In the genomic region with DNA sequence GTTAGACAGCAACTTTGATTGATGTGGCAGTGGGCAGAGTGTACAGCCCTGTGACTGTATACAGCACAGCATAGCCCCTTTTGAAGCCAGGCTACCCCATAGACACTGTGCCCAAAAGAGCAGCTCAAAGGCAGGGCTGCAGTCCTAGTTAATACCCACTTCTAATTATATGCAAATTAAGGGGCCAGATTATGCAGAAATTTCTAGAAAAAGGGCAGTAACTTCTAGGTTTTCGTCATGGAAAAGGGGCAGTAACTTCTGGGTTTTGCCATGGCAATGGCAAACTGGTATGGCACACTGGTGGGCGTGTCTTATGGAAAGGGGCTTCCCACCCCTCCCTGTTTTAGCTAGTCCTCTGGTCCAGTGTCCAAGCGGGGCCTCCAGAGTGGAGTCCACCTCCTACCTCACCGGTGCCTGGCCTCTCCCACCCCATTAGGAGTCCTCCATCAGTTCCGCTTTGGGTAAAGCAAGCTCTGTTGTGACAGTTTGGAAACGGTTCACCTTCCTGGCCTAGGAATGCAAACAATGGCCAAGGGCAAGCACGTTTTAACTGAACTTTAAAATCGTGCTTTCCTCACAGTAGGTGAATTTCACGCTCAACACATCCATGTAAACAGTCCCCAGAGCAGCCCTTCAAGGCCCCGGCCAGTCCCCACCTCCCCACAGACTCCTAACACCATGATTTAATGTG, we compare ENCODE assay signal across 1 cellular context.
TF ChIP-seq lines count a peak whose summit lies in the region.

No MANE protein-coding gene starts in this region.

TF ChIP-seq in HepG2, 621 proteins besides CTCF, POLR2A, EP300 and RAD21 (continues in another document):
- TF ChIP-seq ZFP62 (CRISPR knock-in tag; IDR thresholded peaks at IDR 0.05), result no peak
- TF ChIP-seq, protein P1, sequence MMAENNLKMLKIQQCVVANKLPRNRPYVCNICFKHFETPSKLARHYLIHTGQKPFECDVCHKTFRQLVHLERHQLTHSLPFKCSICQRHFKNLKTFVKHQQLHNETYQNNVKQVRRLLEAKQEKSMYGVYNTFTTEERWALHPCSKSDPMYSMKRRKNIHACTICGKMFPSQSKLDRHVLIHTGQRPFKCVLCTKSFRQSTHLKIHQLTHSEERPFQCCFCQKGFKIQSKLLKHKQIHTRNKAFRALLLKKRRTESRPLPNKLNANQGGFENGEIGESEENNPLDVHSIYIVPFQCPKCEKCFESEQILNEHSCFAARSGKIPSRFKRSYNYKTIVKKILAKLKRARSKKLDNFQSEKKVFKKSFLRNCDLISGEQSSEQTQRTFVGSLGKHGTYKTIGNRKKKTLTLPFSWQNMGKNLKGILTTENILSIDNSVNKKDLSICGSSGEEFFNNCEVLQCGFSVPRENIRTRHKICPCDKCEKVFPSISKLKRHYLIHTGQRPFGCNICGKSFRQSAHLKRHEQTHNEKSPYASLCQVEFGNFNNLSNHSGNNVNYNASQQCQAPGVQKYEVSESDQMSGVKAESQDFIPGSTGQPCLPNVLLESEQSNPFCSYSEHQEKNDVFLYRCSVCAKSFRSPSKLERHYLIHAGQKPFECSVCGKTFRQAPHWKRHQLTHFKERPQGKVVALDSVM (CRISPR knock-in tag; IDR thresholded peaks at IDR 0.05), result peak; percentile 92
- no peak for TF ChIP-seq GTF2F1 (IDR thresholded peaks at IDR 0.05; ENCODE audit: low read length)
- TF ChIP-seq, protein P2, sequence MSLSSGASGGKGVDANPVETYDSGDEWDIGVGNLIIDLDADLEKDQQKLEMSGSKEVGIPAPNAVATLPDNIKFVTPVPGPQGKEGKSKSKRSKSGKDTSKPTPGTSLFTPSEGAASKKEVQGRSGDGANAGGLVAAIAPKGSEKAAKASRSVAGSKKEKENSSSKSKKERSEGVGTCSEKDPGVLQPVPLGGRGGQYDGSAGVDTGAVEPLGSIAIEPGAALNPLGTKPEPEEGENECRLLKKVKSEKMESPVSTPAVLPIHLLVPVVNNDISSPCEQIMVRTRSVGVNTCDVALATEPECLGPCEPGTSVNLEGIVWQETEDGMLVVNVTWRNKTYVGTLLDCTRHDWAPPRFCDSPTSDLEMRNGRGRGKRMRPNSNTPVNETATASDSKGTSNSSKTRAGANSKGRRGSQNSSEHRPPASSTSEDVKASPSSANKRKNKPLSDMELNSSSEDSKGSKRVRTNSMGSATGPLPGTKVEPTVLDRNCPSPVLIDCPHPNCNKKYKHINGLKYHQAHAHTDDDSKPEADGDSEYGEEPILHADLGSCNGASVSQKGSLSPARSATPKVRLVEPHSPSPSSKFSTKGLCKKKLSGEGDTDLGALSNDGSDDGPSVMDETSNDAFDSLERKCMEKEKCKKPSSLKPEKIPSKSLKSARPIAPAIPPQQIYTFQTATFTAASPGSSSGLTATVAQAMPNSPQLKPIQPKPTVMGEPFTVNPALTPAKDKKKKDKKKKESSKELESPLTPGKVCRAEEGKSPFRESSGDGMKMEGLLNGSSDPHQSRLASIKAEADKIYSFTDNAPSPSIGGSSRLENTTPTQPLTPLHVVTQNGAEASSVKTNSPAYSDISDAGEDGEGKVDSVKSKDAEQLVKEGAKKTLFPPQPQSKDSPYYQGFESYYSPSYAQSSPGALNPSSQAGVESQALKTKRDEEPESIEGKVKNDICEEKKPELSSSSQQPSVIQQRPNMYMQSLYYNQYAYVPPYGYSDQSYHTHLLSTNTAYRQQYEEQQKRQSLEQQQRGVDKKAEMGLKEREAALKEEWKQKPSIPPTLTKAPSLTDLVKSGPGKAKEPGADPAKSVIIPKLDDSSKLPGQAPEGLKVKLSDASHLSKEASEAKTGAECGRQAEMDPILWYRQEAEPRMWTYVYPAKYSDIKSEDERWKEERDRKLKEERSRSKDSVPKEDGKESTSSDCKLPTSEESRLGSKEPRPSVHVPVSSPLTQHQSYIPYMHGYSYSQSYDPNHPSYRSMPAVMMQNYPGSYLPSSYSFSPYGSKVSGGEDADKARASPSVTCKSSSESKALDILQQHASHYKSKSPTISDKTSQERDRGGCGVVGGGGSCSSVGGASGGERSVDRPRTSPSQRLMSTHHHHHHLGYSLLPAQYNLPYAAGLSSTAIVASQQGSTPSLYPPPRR (CRISPR knock-in tag; IDR thresholded peaks at IDR 0.05; ENCODE audit: borderline replicate concordance), result 0 out of 2 replicates have a peak, but pooled peaks have one; percentile 15
- TF ChIP-seq, protein P3, sequence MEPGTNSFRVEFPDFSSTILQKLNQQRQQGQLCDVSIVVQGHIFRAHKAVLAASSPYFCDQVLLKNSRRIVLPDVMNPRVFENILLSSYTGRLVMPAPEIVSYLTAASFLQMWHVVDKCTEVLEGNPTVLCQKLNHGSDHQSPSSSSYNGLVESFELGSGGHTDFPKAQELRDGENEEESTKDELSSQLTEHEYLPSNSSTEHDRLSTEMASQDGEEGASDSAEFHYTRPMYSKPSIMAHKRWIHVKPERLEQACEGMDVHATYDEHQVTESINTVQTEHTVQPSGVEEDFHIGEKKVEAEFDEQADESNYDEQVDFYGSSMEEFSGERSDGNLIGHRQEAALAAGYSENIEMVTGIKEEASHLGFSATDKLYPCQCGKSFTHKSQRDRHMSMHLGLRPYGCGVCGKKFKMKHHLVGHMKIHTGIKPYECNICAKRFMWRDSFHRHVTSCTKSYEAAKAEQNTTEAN (CRISPR knock-in tag; conservative IDR thresholded peaks at IDR 0.05), result 0 out of 2 replicates have a peak, but pooled peaks have one; percentile 33
- no peak for TF ChIP-seq ZNF33A (CRISPR knock-in tag; IDR thresholded peaks at IDR 0.05; ENCODE audit: borderline replicate concordance)
- no peak for TF ChIP-seq KDM4B (CRISPR knock-in tag; IDR thresholded peaks at IDR 0.05)
- TF ChIP-seq ATF3 (CRISPR knock-in tag; IDR thresholded peaks at IDR 0.05), result no peak
- TF ChIP-seq THAP9 (CRISPR knock-in tag; IDR thresholded peaks at IDR 0.05; ENCODE audit: borderline replicate concordance), result no peak
- no peak for TF ChIP-seq RARG (CRISPR knock-in tag; IDR thresholded peaks at IDR 0.05; ENCODE audit: low read depth)
- TF ChIP-seq ARNTL (CRISPR knock-in tag; IDR thresholded peaks at IDR 0.05), result no peak
- TF ChIP-seq FOXP1 (IDR thresholded peaks at IDR 0.05), result no peak
- TF ChIP-seq FOXP1 (CRISPR knock-in tag; IDR thresholded peaks at IDR 0.05), result peak; percentile 33; the same call in 1 of the 2 replicates
- no peak for TF ChIP-seq TFDP1 (CRISPR knock-in tag; IDR thresholded peaks at IDR 0.05; ENCODE audit: borderline replicate concordance)
- no peak for TF ChIP-seq GLI4 (CRISPR knock-in tag; IDR thresholded peaks at IDR 0.05; ENCODE audit: borderline replicate concordance)
- TF ChIP-seq ETV5 (CRISPR knock-in tag; IDR thresholded peaks at IDR 0.05; ENCODE audit: borderline replicate concordance), result peak; percentile 72; the same call in 1 of the 2 replicates
- TF ChIP-seq RARA (CRISPR knock-in tag; IDR thresholded peaks at IDR 0.05), result peak; percentile 34; the same call in 1 of the 2 replicates
- no peak for TF ChIP-seq PHF5A (CRISPR knock-in tag; IDR thresholded peaks at IDR 0.05; ENCODE audit: low read depth, unreplicated experiment)
- TF ChIP-seq FOXK1 (CRISPR knock-in tag; IDR thresholded peaks at IDR 0.05; ENCODE audit: borderline replicate concordance, low read depth), result no peak
- TF ChIP-seq ZNF331 (CRISPR knock-in tag; IDR thresholded peaks at IDR 0.05), result peak; percentile 22; the same call in 1 of the 2 replicates
- no peak for TF ChIP-seq CBFB (CRISPR knock-in tag; IDR thresholded peaks at IDR 0.05)
- no peak for TF ChIP-seq MXI1 (IDR thresholded peaks at IDR 0.05; ENCODE audit: borderline replicate concordance, low read depth, low read length)
- no peak for TF ChIP-seq TP53 (CRISPR knock-in tag; conservative IDR thresholded peaks at IDR 0.05)
- no peak for TF ChIP-seq ZFP36 (IDR thresholded peaks at IDR 0.05; ENCODE audit: borderline replicate concordance, low read depth, low read length, partially characterized antibody)
- TF ChIP-seq ZNF720 (CRISPR knock-in tag; IDR thresholded peaks at IDR 0.05), result no peak
- no peak for TF ChIP-seq ATM (IDR thresholded peaks at IDR 0.05; ENCODE audit: borderline replicate concordance)
- TF ChIP-seq ARHGAP35 (CRISPR knock-in tag; IDR thresholded peaks at IDR 0.05; ENCODE audit: borderline replicate concordance), result no peak
- no peak for TF ChIP-seq PAF1 (CRISPR knock-in tag; IDR thresholded peaks at IDR 0.05)
- TF ChIP-seq ZNF441 (CRISPR knock-in tag; IDR thresholded peaks at IDR 0.05; ENCODE audit: borderline replicate concordance), result peak; percentile 94
- no peak for TF ChIP-seq ZNF280B (CRISPR knock-in tag; IDR thresholded peaks at IDR 0.05; ENCODE audit: borderline replicate concordance)
- TF ChIP-seq ZNF264 (CRISPR knock-in tag; IDR thresholded peaks at IDR 0.05), result 0 out of 2 replicates have a peak, but pooled peaks have one; percentile 34
- TF ChIP-seq, protein P4, sequence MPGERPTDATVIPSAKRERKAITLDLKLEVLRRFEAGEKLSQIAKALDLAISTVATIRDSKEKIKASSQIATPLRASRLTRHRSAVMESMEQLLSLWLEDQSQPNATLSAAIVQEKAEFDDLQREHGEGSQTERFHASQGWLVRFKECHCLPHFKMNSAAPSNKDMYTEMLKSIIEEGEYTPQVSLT (CRISPR knock-in tag; IDR thresholded peaks at IDR 0.05; ENCODE audit: borderline replicate concordance, low read depth), result no peak
- TF ChIP-seq CEBPG (CRISPR knock-in tag; IDR thresholded peaks at IDR 0.05), result peak; percentile 39; the same call in 1 of the 2 replicates
- TF ChIP-seq ZNF772 (CRISPR knock-in tag; IDR thresholded peaks at IDR 0.05), result 0 out of 2 replicates have a peak, but pooled peaks have one; percentile 16
- TF ChIP-seq, protein P5, sequence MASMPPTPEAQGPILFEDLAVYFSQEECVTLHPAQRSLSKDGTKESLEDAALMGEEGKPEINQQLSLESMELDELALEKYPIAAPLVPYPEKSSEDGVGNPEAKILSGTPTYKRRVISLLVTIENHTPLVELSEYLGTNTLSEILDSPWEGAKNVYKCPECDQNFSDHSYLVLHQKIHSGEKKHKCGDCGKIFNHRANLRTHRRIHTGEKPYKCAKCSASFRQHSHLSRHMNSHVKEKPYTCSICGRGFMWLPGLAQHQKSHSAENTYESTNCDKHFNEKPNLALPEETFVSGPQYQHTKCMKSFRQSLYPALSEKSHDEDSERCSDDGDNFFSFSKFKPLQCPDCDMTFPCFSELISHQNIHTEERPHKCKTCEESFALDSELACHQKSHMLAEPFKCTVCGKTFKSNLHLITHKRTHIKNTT (CRISPR knock-in tag; IDR thresholded peaks at IDR 0.05), result no peak
- peak; percentile 92 for TF ChIP-seq TEAD3 (CRISPR knock-in tag; optimal IDR thresholded peaks at IDR 0.05; ENCODE audit: borderline replicate concordance)
- TF ChIP-seq STAT6 (CRISPR knock-in tag; IDR thresholded peaks at IDR 0.05; ENCODE audit: borderline replicate concordance), result no peak
